ENCODE assay signal across 1 cellular context in the genomic region with DNA sequence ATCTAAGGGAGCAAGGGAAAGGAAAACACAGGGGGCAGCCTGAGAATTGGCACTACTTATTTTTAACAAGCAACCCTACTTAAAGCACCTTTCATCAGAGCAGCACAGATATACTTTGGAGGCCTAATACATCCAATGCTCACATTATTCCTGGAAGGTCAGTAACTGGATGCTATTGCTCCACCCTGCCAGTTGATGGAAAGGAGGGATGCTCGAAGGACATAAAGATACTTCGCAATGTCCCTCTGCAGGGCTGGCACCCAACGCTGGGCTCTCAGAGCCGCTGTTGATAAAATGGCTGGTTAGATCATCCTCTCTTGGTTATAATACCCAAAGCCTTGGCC.
TF ChIP-seq lines count a peak whose summit lies in the region.

No MANE protein-coding gene starts in this region.

TF ChIP-seq in GM23338, 12 proteins besides CTCF, POLR2A, EP300 and RAD21 (continued from another document):
- TF ChIP-seq, protein P1, sequence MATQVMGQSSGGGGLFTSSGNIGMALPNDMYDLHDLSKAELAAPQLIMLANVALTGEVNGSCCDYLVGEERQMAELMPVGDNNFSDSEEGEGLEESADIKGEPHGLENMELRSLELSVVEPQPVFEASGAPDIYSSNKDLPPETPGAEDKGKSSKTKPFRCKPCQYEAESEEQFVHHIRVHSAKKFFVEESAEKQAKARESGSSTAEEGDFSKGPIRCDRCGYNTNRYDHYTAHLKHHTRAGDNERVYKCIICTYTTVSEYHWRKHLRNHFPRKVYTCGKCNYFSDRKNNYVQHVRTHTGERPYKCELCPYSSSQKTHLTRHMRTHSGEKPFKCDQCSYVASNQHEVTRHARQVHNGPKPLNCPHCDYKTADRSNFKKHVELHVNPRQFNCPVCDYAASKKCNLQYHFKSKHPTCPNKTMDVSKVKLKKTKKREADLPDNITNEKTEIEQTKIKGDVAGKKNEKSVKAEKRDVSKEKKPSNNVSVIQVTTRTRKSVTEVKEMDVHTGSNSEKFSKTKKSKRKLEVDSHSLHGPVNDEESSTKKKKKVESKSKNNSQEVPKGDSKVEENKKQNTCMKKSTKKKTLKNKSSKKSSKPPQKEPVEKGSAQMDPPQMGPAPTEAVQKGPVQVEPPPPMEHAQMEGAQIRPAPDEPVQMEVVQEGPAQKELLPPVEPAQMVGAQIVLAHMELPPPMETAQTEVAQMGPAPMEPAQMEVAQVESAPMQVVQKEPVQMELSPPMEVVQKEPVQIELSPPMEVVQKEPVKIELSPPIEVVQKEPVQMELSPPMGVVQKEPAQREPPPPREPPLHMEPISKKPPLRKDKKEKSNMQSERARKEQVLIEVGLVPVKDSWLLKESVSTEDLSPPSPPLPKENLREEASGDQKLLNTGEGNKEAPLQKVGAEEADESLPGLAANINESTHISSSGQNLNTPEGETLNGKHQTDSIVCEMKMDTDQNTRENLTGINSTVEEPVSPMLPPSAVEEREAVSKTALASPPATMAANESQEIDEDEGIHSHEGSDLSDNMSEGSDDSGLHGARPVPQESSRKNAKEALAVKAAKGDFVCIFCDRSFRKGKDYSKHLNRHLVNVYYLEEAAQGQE (IDR thresholded peaks at IDR 0.05; ENCODE audit: unreplicated experiment), result no peak
TF ChIP-seq in GM23338: peak in this region for 0.
